14 cellular contexts compared by ENCODE assay signal in the genomic region with DNA sequence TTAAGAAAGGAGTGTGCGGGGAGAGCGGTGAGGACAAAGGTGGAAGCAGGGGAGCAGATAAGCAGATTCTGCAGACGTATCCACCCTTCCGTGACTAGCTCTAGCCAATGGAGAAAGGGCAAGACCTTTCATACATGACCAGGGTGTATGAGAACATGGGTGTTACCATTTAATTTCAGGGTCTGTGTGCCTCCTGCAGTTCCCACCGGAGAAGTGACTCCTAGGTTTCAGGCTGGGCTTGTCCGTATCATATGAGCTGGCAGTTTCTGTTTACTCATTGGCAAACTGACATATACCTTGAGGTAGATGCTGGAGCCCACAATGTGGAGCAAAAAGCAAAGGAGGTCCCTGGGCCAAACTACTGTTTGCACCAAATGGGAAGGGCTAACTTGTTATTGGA. TPM values are rescaled to one million over a fixed set of nuclear protein-coding genes. Genes with fewer than 3 reads are reported as not detected.
DNase-seq lines count a peak whose midpoint lies in the region; ATAC-seq and TF ChIP-seq lines count a peak whose summit lies in the region.
"Had no signal": no experiment of that assay in that cellular context is flagged by ENCODE, and none has a peak within 500 bp of the region (broad histone marks: within the 10 kb centered on the region; RNA-seq: fewer than 3 reads in every experiment).

No MANE protein-coding gene starts in this region.

- ATAC-seq in GM18511 (IDR thresholded peaks at IDR 0.05; ENCODE audit: unreplicated experiment) (peak; percentile 48), HG02678 (IDR thresholded peaks at IDR 0.05; ENCODE audit: unreplicated experiment) (peak; percentile 35), T-cell (replicated peaks in 1 of 4) (no peak)

- peaks cover 0 to 3% of the 10 kb centered on the region in 2 experiments for H3K36me3 ChIP-seq in trophoblast cell (ENCODE audit: control insufficient read depth in 1 of 2, insufficient read depth in 2 of 2, low read length in 2 of 2)
- H3K36me3 ChIP-seq: sigmoid colon, SJSA1 had no signal

- no peak overlapping the region for H2BK5ac ChIP-seq in trophoblast cell (ENCODE audit: low read depth, low read length, poor library complexity)

- no peak overlapping the region for H3K4me3 ChIP-seq in trophoblast cell (ENCODE audit: low read depth, low read length)
- H3K4me3 ChIP-seq: sigmoid colon, SJSA1 had no signal

- H3K4me3 Mint-ChIP-seq in T-cell, result no peak overlapping the region
- H3K4me3 Mint-ChIP-seq: mesothelial cell of epicardium had no signal

- H4K12ac ChIP-seq in trophoblast cell (ENCODE audit: low read depth, low read length), result no peak overlapping the region

- no peaks in the 10 kb centered on the region for H3K36me3 Mint-ChIP-seq in T-cell

- DNase-seq in trophoblast cell (no peak), NCI-H748 treated with DMSO at 0.1 percent for 48 hours (lab: John Stamatoyannopoulos, UW) (no peak), T-cell (no peak), NCI-H128 (lab: John Stamatoyannopoulos, UW; ENCODE audit: unreplicated experiment) (no peak)
- DNase-seq: DMS53; effector memory CD4-positive, alpha-beta T cell; hypothalamus; NCI-H2081 treated with DMSO at 0.1 percent for 48 hours; sigmoid colon had no signal

- H3K23ac ChIP-seq in trophoblast cell (ENCODE audit: low read length), result no peak overlapping the region

- peaks cover 9 to 11% of the 10 kb centered on the region in 2 experiments for H3K4me1 ChIP-seq in trophoblast cell (ENCODE audit: control insufficient read depth in 1 of 2, insufficient read depth in 2 of 2, low read length in 2 of 2)
- H3K4me1 ChIP-seq: sigmoid colon had no signal

- H3K79me1 ChIP-seq in trophoblast cell (ENCODE audit: low read length), result peaks cover 4% of the 10 kb centered on the region

- no CpG with 5 or more reads among the region's 6 CpGs for WGBS in trophoblast cell (ENCODE audit: extremely low coverage, insufficient coverage, insufficient read length)

- no peak for TF ChIP-seq CTCF in VCaP (conservative IDR thresholded peaks at IDR 0.05)

- H3K79me2 ChIP-seq in trophoblast cell (ENCODE audit: control insufficient read depth, insufficient read depth, low read length, poor library complexity), result peaks cover 8% of the 10 kb centered on the region

- H3K27me3 Mint-ChIP-seq in T-cell, result peaks cover 3 to 30% of the 10 kb centered on the region in 2 donors

- H3K9ac ChIP-seq in trophoblast cell (ENCODE audit: low read length), result no peak overlapping the region

- H3K4ac ChIP-seq in trophoblast cell (ENCODE audit: low read depth, low read length), result no peak overlapping the region

- H3K14ac ChIP-seq in trophoblast cell (ENCODE audit: low read length), result no peak overlapping the region

- H2BK120ac ChIP-seq in trophoblast cell (ENCODE audit: insufficient read depth, low read length, poor library complexity), result no peak overlapping the region

- H3K27ac Mint-ChIP-seq in T-cell, result no peak overlapping the region

- no peak overlapping the region for H3K18ac ChIP-seq in trophoblast cell (ENCODE audit: low read length)

- H3K4me1 Mint-ChIP-seq in T-cell, result peaks cover 2 to 24% (median 7%) of the 10 kb centered on the region in 3 donors

- peak overlapping the region; percentile 14 for H4K8ac ChIP-seq in trophoblast cell (ENCODE audit: low read depth, low read length)

- no peak overlapping the region for H2AK5ac ChIP-seq in trophoblast cell (ENCODE audit: low read length)

- H3K4me2 ChIP-seq in trophoblast cell (ENCODE audit: low read length), result no peak overlapping the region

- no peak overlapping the region for H2BK12ac ChIP-seq in trophoblast cell (ENCODE audit: low read length)

- CTCF ChIA-PET in T-cell (lab: Charles Lee), result no interaction called here

- POLR2A ChIA-PET in T-cell (lab: Charles Lee), result interaction anchor here in 1 of 2 donors (0.5 kb wide), 1 partner anchor 34 kb away, joined by 4 read pairs; no protein-coding TSS in a partner anchor

- H3K9me3 ChIP-seq in trophoblast cell (ENCODE audit: insufficient read depth, low read depth, low read length), result no peaks in the 10 kb centered on the region
- H3K9me3 ChIP-seq: sigmoid colon, SJSA1 had no signal

- H3K27me3 ChIP-seq in trophoblast cell (ENCODE audit: insufficient read depth, low read length), result no peaks in the 10 kb centered on the region
- H3K27me3 ChIP-seq: SJSA1 had no signal

- no peak overlapping the region for H4K91ac ChIP-seq in trophoblast cell (ENCODE audit: low read depth, low read length)

- peaks cover 0 to 4% (median 0%) of the 10 kb centered on the region in 3 donors for H3K9me3 Mint-ChIP-seq in T-cell

- H2AFZ ChIP-seq in trophoblast cell (ENCODE audit: insufficient read depth, low read length, poor library complexity), result no peak overlapping the region

- H3K27ac ChIP-seq in VCaP (0 out of 2 replicates have a peak overlapping the region, but pooled peaks have one; percentile 6), trophoblast cell (ENCODE audit: low read depth, low read length) (no peak overlapping the region)
- H3K27ac ChIP-seq: sigmoid colon, SJSA1 had no signal

RNA-seq across cellular contexts. Expression of a gene that starts 6.8 kb away (rescaled TPM):
- 45.7 and 49.2 TPM in 2 replicates for polyA plus RNA-seq in trophoblast cell (2013)
- 1 to 10 TPM in 1 of 5 donors, under 1 TPM in 4; 0.19 to 1.3 (median 0.79) TPM for total RNA-seq in T-cell

Comparison
In these comparisons a context has a peak if more than half of its experiments do, and no peak if none do; other contexts are left out.
1. ATAC-seq: peak in GM18511 (single experiment) and HG02678 (single experiment); none in T-cell (0 of 4).